1 cellular context compared by ENCODE assay signal in genomic region chr9:127682351-127683136, GRCh38.
TF ChIP-seq lines count a peak whose summit lies in the region.

No MANE protein-coding gene starts in this region.

TF ChIP-seq in IMR-90, 13 proteins besides CTCF, POLR2A, EP300 and RAD21:
- TF ChIP-seq CHD1 (IDR thresholded peaks at IDR 0.05; ENCODE audit: low read depth, low read length) (no peak), RCOR1 (IDR thresholded peaks at IDR 0.05; ENCODE audit: insufficient replicate concordance, low read length) (no peak), USF2 (IDR thresholded peaks at IDR 0.05; ENCODE audit: low read depth, low read length) (no peak), MAFK (IDR thresholded peaks at IDR 0.05; ENCODE audit: low read depth, low read length) (peak; percentile 49), RFX5 (IDR thresholded peaks at IDR 0.05; ENCODE audit: low read depth, low read length) (no peak), MXI1 (IDR thresholded peaks at IDR 0.05; ENCODE audit: borderline replicate concordance, low read depth, low read length) (no peak), MAZ (IDR thresholded peaks at IDR 0.05; ENCODE audit: borderline replicate concordance, low read depth, low read length) (no peak)
TF ChIP-seq in IMR-90: peak in this region for 1.
